Comparison of ENCODE assay signal across 12 cellular contexts in genomic region chr6:1770435-1770843, GRCh38.
DNase-seq lines count a peak whose midpoint lies in the region; ATAC-seq and TF ChIP-seq lines count a peak whose summit lies in the region.
"Had no signal": no experiment of that assay in that cellular context is flagged by ENCODE, and none has a peak within 500 bp of the region (broad histone marks: within the 10 kb centered on the region; RNA-seq: fewer than 3 reads in every experiment).

No MANE protein-coding gene starts in this region.

- CTCF ChIA-PET in T-cell (lab: Charles Lee) = no interaction called here

- no peak for TF ChIP-seq POLR2A in Peyer's patch (IDR thresholded peaks at IDR 0.05)

- peak; percentile 52 to 82 (median 76) for ATAC-seq in T-cell (replicated peaks in 1 of 4)
- ATAC-seq in effector memory CD8-positive, alpha-beta T cell (replicated peaks) = peak; percentile 93

- H3K27ac Mint-ChIP-seq in T-cell = peak overlapping the region; percentile 85 to 93
- peak overlapping the region; percentile 59 to 67 for H3K27ac Mint-ChIP-seq in effector memory CD8-positive, alpha-beta T cell
- H3K27ac Mint-ChIP-seq: CD14-positive monocyte had no signal

- H3K4me3 ChIP-seq in Peyer's patch = no peak overlapping the region

- H3K9me3 Mint-ChIP-seq in T-cell = no peaks in the 10 kb centered on the region
- no peaks in the 10 kb centered on the region for H3K9me3 Mint-ChIP-seq in effector memory CD8-positive, alpha-beta T cell
- H3K9me3 Mint-ChIP-seq: CD14-positive monocyte had no signal

- TF ChIP-seq CTCF in Peyer's patch (IDR thresholded peaks at IDR 0.05) = no peak

- peaks cover 7% of the 10 kb centered on the region for H3K36me3 Mint-ChIP-seq in T-cell
- H3K36me3 Mint-ChIP-seq in effector memory CD8-positive, alpha-beta T cell (ENCODE audit: insufficient read depth) = no peaks in the 10 kb centered on the region

- peaks cover 55 to 69% (median 63%) of the 10 kb centered on the region in 3 donors for H3K4me1 Mint-ChIP-seq in T-cell
- peaks cover 24 to 32% of the 10 kb centered on the region in 2 donors for H3K4me1 Mint-ChIP-seq in effector memory CD8-positive, alpha-beta T cell (ENCODE audit: low read depth in 2 of 2)

- H3K4me3 Mint-ChIP-seq in T-cell = peak overlapping the region; percentile 65 to 72 (median 71)
- peak overlapping the region; percentile 62 to 67 for H3K4me3 Mint-ChIP-seq in effector memory CD8-positive, alpha-beta T cell
- H3K4me3 Mint-ChIP-seq: CD14-positive monocyte had no signal

- H3K27me3 Mint-ChIP-seq in T-cell = no peaks in the 10 kb centered on the region
- H3K27me3 Mint-ChIP-seq in effector memory CD8-positive, alpha-beta T cell = peaks cover 0 to 5% of the 10 kb centered on the region in 2 donors

- H3K27me3 ChIP-seq in Peyer's patch = no peaks in the 10 kb centered on the region

- H3K4me1 ChIP-seq in Peyer's patch = no peaks in the 10 kb centered on the region

- peak; percentile 42 for DNase-seq in stimulated activated CD4-positive, alpha-beta T cell treated with anti-CD3 and anti-CD28 coated beads, Interleukin-15, amount 100 ng/mL, for 24 hours
- no peak for DNase-seq in stimulated activated CD4-positive, alpha-beta T cell treated with anti-CD3 and anti-CD28 coated beads, Interleukin-4, amount 100 ng/mL, for 4 hours
- DNase-seq in T-cell = peak in 29 of 34 experiments; percentile 2 to 64 (median 17)
- DNase-seq in effector memory CD8-positive, alpha-beta T cell = peak; percentile 13 to 43 (median 23)
- no peak for DNase-seq in foreskin melanocyte
- DNase-seq in NCI-H1105 treated with DMSO at 0.1 percent for 48 hours (lab: John Stamatoyannopoulos, UW) = no peak
- DNase-seq in NCI-H2081 (lab: John Stamatoyannopoulos, UW) = no peak
- DNase-seq in Peyer's patch = no peak
- DNase-seq: cortex of kidney, NCI-H2227 treated with DMSO at 0.1 percent for 48 hours, trophoblast cell had no signal

- no peaks in the 10 kb centered on the region for H3K36me3 ChIP-seq in Peyer's patch

- H3K27ac ChIP-seq in Peyer's patch = no peak overlapping the region

- no peaks in the 10 kb centered on the region for H3K9me3 ChIP-seq in Peyer's patch

- POLR2A ChIA-PET in T-cell (lab: Charles Lee) = no interaction called here

Comparison
In these comparisons a context has a peak if more than half of its experiments do, and no peak if none do; other contexts are left out.
1. DNase-seq: peak in stimulated activated CD4-positive, alpha-beta T cell treated with anti-CD3 and anti-CD28 coated beads, Interleukin-15, amount 100 ng/mL, for 24 hours (single experiment), T-cell (29 of 34) and effector memory CD8-positive, alpha-beta T cell (3 of 3); none in stimulated activated CD4-positive, alpha-beta T cell treated with anti-CD3 and anti-CD28 coated beads, Interleukin-4, amount 100 ng/mL, for 4 hours (0 of 2), foreskin melanocyte (single experiment), NCI-H1105 treated with DMSO at 0.1 percent for 48 hours (single experiment), NCI-H2081 (0 of 2) and Peyer's patch (0 of 3).